Comparison of ENCODE assay signal across 1 cellular context in genomic region chr5:180874804-180875582, GRCh38.
TF ChIP-seq lines count a peak whose summit lies in the region.

No MANE protein-coding gene starts in this region.

TF ChIP-seq in GM12878, 131 proteins besides CTCF, POLR2A, EP300 and RAD21:
- TF ChIP-seq, protein P1, sequence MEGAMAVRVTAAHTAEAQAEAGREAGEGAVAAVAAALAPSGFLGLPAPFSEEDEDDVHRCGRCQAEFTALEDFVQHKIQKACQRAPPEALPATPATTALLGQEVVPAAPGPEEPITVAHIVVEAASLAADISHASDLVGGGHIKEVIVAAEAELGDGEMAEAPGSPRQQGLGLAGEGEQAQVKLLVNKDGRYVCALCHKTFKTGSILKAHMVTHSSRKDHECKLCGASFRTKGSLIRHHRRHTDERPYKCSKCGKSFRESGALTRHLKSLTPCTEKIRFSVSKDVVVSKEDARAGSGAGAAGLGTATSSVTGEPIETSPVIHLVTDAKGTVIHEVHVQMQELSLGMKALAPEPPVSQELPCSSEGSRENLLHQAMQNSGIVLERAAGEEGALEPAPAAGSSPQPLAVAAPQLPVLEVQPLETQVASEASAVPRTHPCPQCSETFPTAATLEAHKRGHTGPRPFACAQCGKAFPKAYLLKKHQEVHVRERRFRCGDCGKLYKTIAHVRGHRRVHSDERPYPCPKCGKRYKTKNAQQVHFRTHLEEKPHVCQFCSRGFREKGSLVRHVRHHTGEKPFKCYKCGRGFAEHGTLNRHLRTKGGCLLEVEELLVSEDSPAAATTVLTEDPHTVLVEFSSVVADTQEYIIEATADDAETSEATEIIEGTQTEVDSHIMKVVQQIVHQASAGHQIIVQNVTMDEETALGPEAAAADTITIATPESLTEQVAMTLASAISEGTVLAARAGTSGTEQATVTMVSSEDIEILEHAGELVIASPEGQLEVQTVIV (IDR thresholded peaks at IDR 0.05; ENCODE audit: borderline replicate concordance, partially characterized antibody) = no peak
- no peak for TF ChIP-seq ZNF24 (IDR thresholded peaks at IDR 0.05)
- TF ChIP-seq BCL11A (IDR thresholded peaks at IDR 0.05; ENCODE audit: low read depth, low read length) = no peak
- TF ChIP-seq GABPA (IDR thresholded peaks at IDR 0.05; ENCODE audit: low read depth) = no peak
TF ChIP-seq in GM12878: peak in this region for 0.
